In the genomic region with DNA sequence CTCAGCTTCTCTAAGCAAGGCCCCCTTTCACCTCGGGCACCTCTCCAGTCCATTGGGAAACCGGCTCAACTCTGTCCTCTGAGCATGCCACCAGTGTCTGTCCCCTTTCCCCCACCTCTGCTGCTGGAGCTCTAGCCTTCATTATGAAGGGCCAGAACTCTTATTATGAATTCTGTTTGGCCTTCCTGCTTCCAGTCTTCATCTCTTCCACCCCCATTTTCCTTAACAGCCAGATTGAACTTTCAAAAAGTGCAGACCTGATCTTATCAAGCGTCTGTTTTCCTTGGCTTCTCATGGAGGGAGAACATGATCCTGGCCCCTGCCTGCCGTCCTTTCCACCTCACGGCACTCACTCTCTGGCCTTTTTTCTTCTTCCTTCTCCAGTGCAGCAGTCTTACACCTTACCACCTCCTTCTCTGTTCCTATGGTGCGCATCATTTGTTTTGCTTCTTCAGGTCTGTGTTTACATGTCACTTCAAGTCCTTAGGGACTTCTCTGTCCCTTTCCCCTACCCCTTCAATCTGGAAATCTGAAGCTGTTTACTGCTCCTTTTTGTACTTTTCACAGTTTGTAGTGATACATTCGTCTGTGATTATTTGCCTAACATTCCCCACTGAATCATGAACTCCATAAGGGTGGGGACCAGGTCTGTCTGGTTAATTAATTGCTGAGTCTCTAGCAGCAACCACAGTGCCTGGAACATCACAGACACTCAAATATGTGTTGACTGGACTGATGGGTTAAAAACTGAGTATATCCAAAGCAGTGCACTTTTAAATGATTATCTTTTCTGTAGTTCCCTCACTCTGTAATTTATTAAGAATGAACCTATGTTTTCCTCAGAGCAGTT, we compare ENCODE assay signal across 9 cellular contexts. TPM values are rescaled to one million over a fixed set of nuclear protein-coding genes. Genes with fewer than 3 reads are reported as not detected.
DNase-seq lines count a peak whose midpoint lies in the region; ATAC-seq, FAIRE-seq and TF ChIP-seq lines count a peak whose summit lies in the region.
"Had no signal": no experiment of that assay in that cellular context is flagged by ENCODE, and none has a peak within 500 bp of the region (broad histone marks: within the 10 kb centered on the region; RNA-seq: fewer than 3 reads in every experiment).

No MANE protein-coding gene starts in this region.

- peak overlapping the region; percentile 14 for H2AFZ ChIP-seq in keratinocyte (ENCODE audit: control insufficient read depth, low read length)

- no peak for FAIRE-seq in keratinocyte (lab: Jason Lieb, UNC)

- H3K4me3 ChIP-seq in keratinocyte (ENCODE audit: control insufficient read depth in 2 of 3, extremely low read depth in 1 of 3, insufficient read depth in 2 of 3, low read depth in 1 of 3, low read length in 3 of 3) (no peak overlapping the region), stomach smooth muscle (ENCODE audit: low read length in 2 of 2) (no peak overlapping the region)

- H3K27ac ChIP-seq in keratinocyte (ENCODE audit: control insufficient read depth, insufficient read depth, low read length) (no peak overlapping the region), stomach smooth muscle (ENCODE audit: low read length) (peak overlapping the region; percentile 3)

- dilution Hi-C loops in keratinocyte (cut with MboI; ENCODE audit: extremely low pct_ligation_motif_present, low sequenced_read_pairs), result no loop called here

- no peak for TF ChIP-seq CTCF in keratinocyte (optimal IDR thresholded peaks at IDR 0.05 in 1 of 3, IDR thresholded peaks at IDR 0.05 in 1 of 3, conservative IDR thresholded peaks at IDR 0.05 in 1 of 3; ENCODE audit: extremely low read depth in 1 of 3, insufficient read depth in 2 of 3, low read length in 3 of 3)

- DNase-seq in astrocyte of the hippocampus (ENCODE audit: low read depth, low spot score) (peak; percentile 69), keratinocyte (ENCODE audit: low read depth, low spot score) (no peak), germinal center (ENCODE audit: low spot score) (no peak)
- DNase-seq: activated CD4-positive, alpha-beta T cell treated with anti-CD3 and anti-CD28 coated beads, Interleukin-2, amount 50 U/mL, for 4 hours; stimulated activated CD4-positive, alpha-beta T cell treated with anti-CD3 and anti-CD28 coated beads, Interleukin-15, amount 100 ng/mL, for 24 hours had no signal

- ATAC-seq in HG03354 (IDR thresholded peaks at IDR 0.05; ENCODE audit: poor library complexity, severe bottlenecking, unreplicated experiment) (peak; percentile 37), HG02798 (IDR thresholded peaks at IDR 0.05; ENCODE audit: poor library complexity, unreplicated experiment) (no peak), GM19328 (IDR thresholded peaks at IDR 0.05; ENCODE audit: unreplicated experiment) (no peak)

- H3K79me2 ChIP-seq in keratinocyte (ENCODE audit: control insufficient read depth, insufficient read depth, low read length), result peaks cover 4% of the 10 kb centered on the region

- H4K20me1 ChIP-seq in keratinocyte (ENCODE audit: control insufficient read depth, extremely low read depth, insufficient read depth, low read length), result no peaks in the 10 kb centered on the region

- no peaks in the 10 kb centered on the region for H3K9me1 ChIP-seq in keratinocyte (ENCODE audit: control insufficient read depth, extremely low read depth, insufficient read depth, low read length)

- no peak overlapping the region for H3K4me2 ChIP-seq in keratinocyte (ENCODE audit: control insufficient read depth, extremely low read depth, insufficient read depth, low read depth, low read length)

- H3K36me3 ChIP-seq in keratinocyte (ENCODE audit: control insufficient read depth in 2 of 2, extremely low read depth in 1 of 2, insufficient read depth in 2 of 2, low read length in 2 of 2), result no peaks in the 10 kb centered on the region
- H3K36me3 ChIP-seq in stomach smooth muscle (ENCODE audit: control insufficient read depth in 2 of 2, insufficient read depth in 2 of 2, low read length in 2 of 2), result no peaks in the 10 kb centered on the region

- H3K27me3 ChIP-seq in keratinocyte (ENCODE audit: control insufficient read depth, extremely low read depth, insufficient read depth, low read length) (no peaks in the 10 kb centered on the region), stomach smooth muscle (ENCODE audit: control insufficient read depth in 1 of 2, insufficient read depth in 2 of 2, low read length in 2 of 2) (no peaks in the 10 kb centered on the region)

- H3K9ac ChIP-seq in keratinocyte (ENCODE audit: control insufficient read depth, extremely low read depth, insufficient read depth, low read length), result no peak overlapping the region
- H3K9ac ChIP-seq in stomach smooth muscle (ENCODE audit: low read length in 2 of 2), result no peak overlapping the region

- H3K4me1 ChIP-seq in keratinocyte (ENCODE audit: control insufficient read depth, extremely low read depth, insufficient read depth, low read length) (peaks cover 19% of the 10 kb centered on the region), stomach smooth muscle (ENCODE audit: control insufficient read depth, insufficient read depth, low read length) (peaks cover 21% of the 10 kb centered on the region)

- H3K9me3 ChIP-seq in keratinocyte (ENCODE audit: control insufficient read depth, low read depth, low read length) (no peaks in the 10 kb centered on the region), stomach smooth muscle (ENCODE audit: control insufficient read depth in 2 of 2, low read length in 2 of 2) (no peaks in the 10 kb centered on the region)

RNA-seq across cellular contexts. Expression of a gene that starts 55.8 kb away (rescaled TPM):
- 5.4 to 11.4 TPM (median 6.2 TPM) in 3 replicates for polyA plus RNA-seq in keratinocyte
- polyA plus RNA-seq in keratinocyte (2011; ENCODE audit: low read depth), result 21.4 TPM
- 3.8 and 5.9 TPM in 2 replicates for polyA plus RNA-seq in keratinocyte (2011; cell fraction: cytosol; rRNA removed)
- 8.1 and 10.6 TPM in 2 replicates for polyA plus RNA-seq in keratinocyte (2011; cell fraction: nucleus; rRNA removed)
- 4.5 and 15.3 TPM in 2 replicates for polyA plus RNA-seq in keratinocyte (2012; ENCODE audit: low replicate concordance)
- polyA minus RNA-seq in keratinocyte, result 7.2 to 29.5 TPM (median 20.9 TPM) in 3 replicates
- 5.8 TPM for polyA minus RNA-seq in keratinocyte (2011; cell fraction: cytosol; rRNA and poly(A)+ RNA removed)
- polyA minus RNA-seq in keratinocyte (2011; cell fraction: nucleus; rRNA and poly(A)+ RNA removed), result 16.1 and 34.9 TPM in 2 replicates
